In the genomic region with DNA sequence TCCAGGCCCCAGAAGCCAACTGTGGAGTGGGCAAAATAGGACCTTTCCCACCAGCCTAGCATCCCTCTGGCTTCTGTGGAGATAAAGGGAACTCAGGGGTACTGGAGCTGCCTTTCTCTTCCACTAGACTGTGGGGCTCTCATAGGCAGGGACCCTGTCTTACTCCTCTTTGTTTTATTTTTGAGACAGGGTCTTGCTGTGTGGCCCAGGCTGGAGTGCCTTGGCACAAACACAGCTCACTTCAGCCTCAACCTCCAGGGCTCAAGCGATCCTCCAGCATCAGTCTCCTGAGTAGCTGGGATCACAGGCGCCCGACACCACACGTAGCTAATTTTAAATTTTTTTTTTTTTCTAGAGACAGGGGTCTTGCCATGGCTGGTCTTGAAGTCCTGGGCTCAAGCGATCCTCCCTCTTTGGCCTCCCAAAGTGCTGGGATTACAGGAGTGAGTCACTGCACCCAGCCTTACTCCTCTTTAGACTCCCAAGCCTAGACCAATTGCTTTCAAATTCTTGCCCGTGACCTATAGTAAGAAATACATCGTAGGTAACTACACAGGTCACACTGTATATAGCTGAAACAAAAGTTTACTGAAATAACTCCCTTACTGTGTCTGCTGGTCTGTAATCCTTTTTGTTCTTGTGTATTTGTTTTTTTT, we compare ENCODE assay signal across 8 cellular contexts. TPM values are rescaled to one million over a fixed set of nuclear protein-coding genes. Genes with fewer than 3 reads are reported as not detected.
DNase-seq lines count a peak whose midpoint lies in the region; ATAC-seq and TF ChIP-seq lines count a peak whose summit lies in the region.
"Had no signal": no experiment of that assay in that cellular context is flagged by ENCODE, and none has a peak within 500 bp of the region (broad histone marks: within the 10 kb centered on the region; RNA-seq: fewer than 3 reads in every experiment).

No MANE protein-coding gene starts in this region.

- H3F3A ChIP-seq in GM23248 (ENCODE audit: insufficient read depth): peaks cover 23% of the 10 kb centered on the region

- TF ChIP-seq CTCF in WI38 (IDR thresholded peaks at IDR 0.05; ENCODE audit: low read depth, low read length): no peak
- TF ChIP-seq CTCF in fibroblast of villous mesenchyme (IDR thresholded peaks at IDR 0.05; ENCODE audit: insufficient read depth, low read depth, low read length): no peak
- TF ChIP-seq CTCF in spleen (IDR thresholded peaks at IDR 0.05 in 8 of 11, conservative IDR thresholded peaks at IDR 0.05 in 3 of 11): no peak

- in situ Hi-C loops in GM23248 (cut with MboI): loop anchor here (25.0 kb wide), 2 partner anchors 178 to 353 kb away; a partner anchor contains a TSS

- ATAC-seq in HG02678 (IDR thresholded peaks at IDR 0.05; ENCODE audit: unreplicated experiment): no peak

- no peak overlapping the region for H2AFZ ChIP-seq in GM23248

- H3K27ac ChIP-seq in GM23248 (peak overlapping the region; percentile 96), spleen (peak overlapping the region in 7 of 8 donors; percentile 90 to 96 (median 94))

- whole genome bisulfite sequencing in GM23248 (ENCODE audit: low coverage in 1 of 2, low lambda C conversion rate in 2 of 2, missing lambda C conversion rate in 2 of 2), 2 experiments: 93 to 97% methylated on average over 7 of the region's 7 CpGs
- WGBS in spleen, 5 donors: 90 to 97% (median 94%) methylated on average over 7 of the region's 7 CpGs

- H3K9me3 ChIP-seq in GM23248 (ENCODE audit: low read depth): no peaks in the 10 kb centered on the region
- no peaks in the 10 kb centered on the region for H3K9me3 ChIP-seq in spleen

- intact Hi-C loops in spleen (cut with DNase I; ENCODE audit: low total_unique reads): loop anchor here (10.0 kb wide), 1 partner anchor 351 kb away; a partner anchor contains a TSS

- H3K27me3 ChIP-seq in GM23248 (replicated peaks; ENCODE audit: insufficient read depth) (no peaks in the 10 kb centered on the region), spleen (replicated peaks in 1 of 7) (no peaks in the 10 kb centered on the region)

- no peaks in the 10 kb centered on the region for H3K9me2 ChIP-seq in GM23248 (ENCODE audit: insufficient read depth)

- H3K4me1 ChIP-seq in GM23248 (ENCODE audit: insufficient read depth) (peaks cover 30% of the 10 kb centered on the region), spleen (peaks cover 22 to 73% (median 46%) of the 10 kb centered on the region in 6 donors)

- H3K4me2 ChIP-seq in GM23248 (ENCODE audit: unreplicated experiment): peak overlapping the region; percentile 76

- DNase-seq in GM23248: peak; percentile 53
- DNase-seq in fibroblast of villous mesenchyme (ENCODE audit: low read depth): peak; percentile 47
- DNase-seq in spleen: no peak
- no peak for DNase-seq in stimulated activated naive CD4-positive, alpha-beta T cell (lab: John Stamatoyannopoulos, UW)
- no peak for DNase-seq in NCI-H345 (lab: John Stamatoyannopoulos, UW)
- DNase-seq: cortex of kidney had no signal

- H3K79me2 ChIP-seq in GM23248 (ENCODE audit: insufficient read depth): peaks cover 72% of the 10 kb centered on the region

- H4K20me1 ChIP-seq in GM23248 (ENCODE audit: insufficient read depth): no peaks in the 10 kb centered on the region

- H3K36me3 ChIP-seq in GM23248 (ENCODE audit: low read depth) (no peaks in the 10 kb centered on the region), spleen (no peaks in the 10 kb centered on the region)

- H3K4me3 ChIP-seq in GM23248 (peak overlapping the region; percentile 75), WI38 (ENCODE audit: low read depth, low read length) (peak overlapping the region; percentile 79), fibroblast of villous mesenchyme (ENCODE audit: low read depth, low read length) (peak overlapping the region; percentile 72), spleen (peak overlapping the region in 2 of 8 donors; percentile 89 to 93)

- TF ChIP-seq POLR2A in spleen (IDR thresholded peaks at IDR 0.05): no peak

- H3K9ac ChIP-seq in GM23248: peak overlapping the region; percentile 95

RNA-seq across cellular contexts. Expression of a gene that starts 2.6 kb away (rescaled TPM):
- total RNA-seq in GM23248 (2014; rRNA removed; shearing (Covaris generic)): 9.1 and 17.8 TPM in 2 replicates
- polyA plus RNA-seq in GM23248 (2016; fragmentation: Nextera tagmentation; extraction: Ambion mirVana): 4.4 and 5.2 TPM in 2 replicates
- total RNA-seq in fibroblast of villous mesenchyme: 16.0 and 24.2 TPM in 2 replicates
- 10 to 100 TPM; 28.9 to 61.9 (median 40.3) TPM for total RNA-seq in spleen
- 10 to 100 TPM in 1 of 3 donors, 1 to 10 TPM in 2; 5.4 to 19.7 (median 6.1) TPM for polyA plus RNA-seq in spleen

Comparison
In these comparisons a context has a peak if more than half of its experiments do, and no peak if none do; other contexts are left out.
1. DNase-seq: peak in GM23248 (single experiment) and fibroblast of villous mesenchyme (single experiment); none in spleen (single experiment), stimulated activated naive CD4-positive, alpha-beta T cell (0 of 6) and NCI-H345 (single experiment).